In genomic region chr4:87505862-87506261, GRCh38 we compare ENCODE assay signal across 18 cellular contexts. TPM values are rescaled to one million over a fixed set of nuclear protein-coding genes. Genes with fewer than 3 reads are reported as not detected.
DNase-seq lines count a peak whose midpoint lies in the region; ATAC-seq and TF ChIP-seq lines count a peak whose summit lies in the region.
"Had no signal": no experiment of that assay in that cellular context is flagged by ENCODE, and none has a peak within 500 bp of the region (broad histone marks: within the 10 kb centered on the region; RNA-seq: fewer than 3 reads in every experiment).

No MANE protein-coding gene starts in this region.

- no peak for ATAC-seq in activated naive CD8-positive, alpha-beta T cell treated with anti-CD3 and anti-CD28 coated beads, Interleukin-2, amount 50 U/mL, for 24 hours
- ATAC-seq in HG03571 (IDR thresholded peaks at IDR 0.05; ENCODE audit: unreplicated experiment) = no peak

- H3K4me3 ChIP-seq in OCI-LY3 (ENCODE audit: low read length) (no peak overlapping the region), esophagus squamous epithelium (no peak overlapping the region), uterus (no peak overlapping the region)
- H3K4me3 ChIP-seq: lung, spleen, tibial nerve had no signal

- H3K27me3 ChIP-seq in OCI-LY3 (ENCODE audit: low read depth, low read length) (0 out of 2 replicates have a peak, but pooled peaks cover 4% of the 10 kb centered on the region), esophagus squamous epithelium (no peaks in the 10 kb centered on the region), uterus (no peaks in the 10 kb centered on the region)
- H3K27me3 ChIP-seq: spleen, tibial nerve had no signal

- H3K4me3 Mint-ChIP-seq in activated naive CD8-positive, alpha-beta T cell treated with anti-CD3 and anti-CD28 coated beads, Interleukin-2, amount 50 U/mL, for 24 hours = no peak overlapping the region
- H3K4me3 Mint-ChIP-seq in activated naive CD8-positive, alpha-beta T cell treated with anti-CD3 and anti-CD28 coated beads for 36 hours = no peak overlapping the region
- H3K4me3 Mint-ChIP-seq: activated T-cell treated with anti-CD3 and anti-CD28 coated beads, Interleukin-2, amount 50 U/mL, for 24 hours had no signal

- H3K36me3 ChIP-seq in OCI-LY3 (replicated peaks; ENCODE audit: low read depth, low read length) (no peaks in the 10 kb centered on the region), esophagus squamous epithelium (peaks cover 0 to 10% (median 0%) of the 10 kb centered on the region in 3 donors), uterus (no peaks in the 10 kb centered on the region)
- H3K36me3 ChIP-seq: spleen had no signal

- no peaks in the 10 kb centered on the region for H3K79me2 ChIP-seq in OCI-LY3 (ENCODE audit: low read length)

- intact Hi-C loops in esophagus squamous epithelium (cut with DNase I) = no loop called here
- intact Hi-C loops in uterus (cut with DNase I; ENCODE audit: low total_unique reads) = no loop called here

- no peaks in the 10 kb centered on the region for H3K9me3 ChIP-seq in OCI-LY3 (ENCODE audit: insufficient read depth, low read length)
- H3K9me3 ChIP-seq in esophagus squamous epithelium = no peaks in the 10 kb centered on the region
- H3K9me3 ChIP-seq in uterus = no peaks in the 10 kb centered on the region
- H3K9me3 ChIP-seq: spleen, tibial nerve had no signal

- no peak overlapping the region for H3K9ac ChIP-seq in OCI-LY3 (ENCODE audit: low read length)

- H3K4me2 ChIP-seq in OCI-LY3 (ENCODE audit: low read length) = no peak overlapping the region

- no peak for TF ChIP-seq POLR2A in esophagus squamous epithelium (IDR thresholded peaks at IDR 0.05)
- TF ChIP-seq POLR2A in uterus (IDR thresholded peaks at IDR 0.05) = no peak

- H2AFZ ChIP-seq in OCI-LY3 (ENCODE audit: low read depth, low read length) = no peak overlapping the region

- no peak overlapping the region for H3K27ac Mint-ChIP-seq in activated naive CD8-positive, alpha-beta T cell treated with anti-CD3 and anti-CD28 coated beads, Interleukin-2, amount 50 U/mL, for 24 hours
- H3K27ac Mint-ChIP-seq in activated naive CD8-positive, alpha-beta T cell treated with anti-CD3 and anti-CD28 coated beads for 36 hours = no peak overlapping the region
- H3K27ac Mint-ChIP-seq: activated T-cell treated with anti-CD3 and anti-CD28 coated beads, Interleukin-2, amount 50 U/mL, for 24 hours had no signal

- H4K20me1 ChIP-seq in OCI-LY3 (ENCODE audit: insufficient read depth, low read length) = no peaks in the 10 kb centered on the region

- no peaks in the 10 kb centered on the region for H3K9me3 Mint-ChIP-seq in activated naive CD8-positive, alpha-beta T cell treated with anti-CD3 and anti-CD28 coated beads, Interleukin-2, amount 50 U/mL, for 24 hours
- H3K9me3 Mint-ChIP-seq in activated naive CD8-positive, alpha-beta T cell treated with anti-CD3 and anti-CD28 coated beads for 36 hours = no peaks in the 10 kb centered on the region
- H3K9me3 Mint-ChIP-seq: activated T-cell treated with anti-CD3 and anti-CD28 coated beads, Interleukin-2, amount 50 U/mL, for 24 hours had no signal

- H3K4me1 ChIP-seq in OCI-LY3 (ENCODE audit: low read length) (no peaks in the 10 kb centered on the region), esophagus squamous epithelium (peaks cover 6 to 35% (median 27%) of the 10 kb centered on the region in 3 donors), uterus (peaks cover 0 to 12% of the 10 kb centered on the region in 2 donors)

- H3K27ac ChIP-seq in OCI-LY3 (ENCODE audit: low read length) = no peak overlapping the region
- peak overlapping the region in 3 of 4 donors; percentile 37 to 72 (median 61) for H3K27ac ChIP-seq in esophagus squamous epithelium
- peak overlapping the region; percentile 80 to 99 for H3K27ac ChIP-seq in uterus
- H3K27ac ChIP-seq: spleen had no signal

- WGBS in esophagus squamous epithelium, 2 donors = 71 to 82% methylated on average over 2 to 3 of the region's 3 CpGs

- DNase-seq in activated naive CD8-positive, alpha-beta T cell treated with anti-CD3 and anti-CD28 coated beads, Interleukin-2, amount 50 U/mL, for 24 hours = peak; percentile 2
- DNase-seq in activated naive CD8-positive, alpha-beta T cell treated with anti-CD3 and anti-CD28 coated beads for 36 hours = no peak
- no peak for DNase-seq in esophagus squamous epithelium (lab: John Stamatoyannopoulos, UW)
- DNase-seq in uterus = no peak
- no peak for DNase-seq in NCI-H1694 treated with DMSO at 0.1 percent for 48 hours (lab: John Stamatoyannopoulos, UW)
- DNase-seq in dermis blood vessel endothelial cell = no peak
- DNase-seq: activated CD4-positive, alpha-beta T cell treated with anti-CD3 and anti-CD28 coated beads for 4 hours; activated T-cell treated with anti-CD3 and anti-CD28 coated beads, Interleukin-2, amount 50 U/mL, for 24 hours; amygdala; hippocampal formation; KBM-7; NCI-H2029 treated with DMSO at 0.1 percent for 48 hours; spleen; SW 1271 had no signal

- no peaks in the 10 kb centered on the region for H3K4me1 Mint-ChIP-seq in activated naive CD8-positive, alpha-beta T cell treated with anti-CD3 and anti-CD28 coated beads, Interleukin-2, amount 50 U/mL, for 24 hours
- H3K4me1 Mint-ChIP-seq in activated naive CD8-positive, alpha-beta T cell treated with anti-CD3 and anti-CD28 coated beads for 36 hours = no peaks in the 10 kb centered on the region

- H3K36me3 Mint-ChIP-seq in activated naive CD8-positive, alpha-beta T cell treated with anti-CD3 and anti-CD28 coated beads, Interleukin-2, amount 50 U/mL, for 24 hours (ENCODE audit: low read depth) = no peaks in the 10 kb centered on the region
- no peaks in the 10 kb centered on the region for H3K36me3 Mint-ChIP-seq in activated naive CD8-positive, alpha-beta T cell treated with anti-CD3 and anti-CD28 coated beads for 36 hours

- TF ChIP-seq CTCF in OCI-LY3 (IDR thresholded peaks at IDR 0.05; ENCODE audit: low read depth, low read length) (peak; percentile 45), esophagus squamous epithelium (IDR thresholded peaks at IDR 0.05) (no peak), uterus (IDR thresholded peaks at IDR 0.05) (no peak)

- no peaks in the 10 kb centered on the region for H3K27me3 Mint-ChIP-seq in activated naive CD8-positive, alpha-beta T cell treated with anti-CD3 and anti-CD28 coated beads, Interleukin-2, amount 50 U/mL, for 24 hours
- H3K27me3 Mint-ChIP-seq in activated naive CD8-positive, alpha-beta T cell treated with anti-CD3 and anti-CD28 coated beads for 36 hours = no peaks in the 10 kb centered on the region

RNA-seq across cellular contexts. Expression of gene SPARCL1, which starts 23.3 kb away (rescaled TPM):
- total RNA-seq in activated naive CD8-positive, alpha-beta T cell treated with anti-CD3 and anti-CD28 coated beads for 36 hours = not detected
- total RNA-seq in esophagus squamous epithelium = 100 to 1,000 TPM in 2 of 4 donors, 10 to 100 TPM in 2; 37.3 to 450 (median 131) TPM
- total RNA-seq in uterus = 1,000 to 10,000 TPM; 1,025 to 1,777 (median 1,327) TPM
- 158 and 779 TPM in 2 replicates for total RNA-seq in dermis blood vessel endothelial cell

Comparison
In these comparisons a context has a peak if more than half of its experiments do, and no peak if none do; other contexts are left out.
1. RNA of gene SPARCL1, which starts 23.3 kb away (total RNA-seq): 1,025 to 1,777 TPM in uterus, 158 to 779 TPM in dermis blood vessel endothelial cell and 37.3 to 450 TPM in esophagus squamous epithelium; not detected in activated naive CD8-positive, alpha-beta T cell treated with anti-CD3 and anti-CD28 coated beads for 36 hours; every median in the first group is over 10 times any median in the second.